Comparison of ENCODE assay signal across 9 cellular contexts in the genomic region with DNA sequence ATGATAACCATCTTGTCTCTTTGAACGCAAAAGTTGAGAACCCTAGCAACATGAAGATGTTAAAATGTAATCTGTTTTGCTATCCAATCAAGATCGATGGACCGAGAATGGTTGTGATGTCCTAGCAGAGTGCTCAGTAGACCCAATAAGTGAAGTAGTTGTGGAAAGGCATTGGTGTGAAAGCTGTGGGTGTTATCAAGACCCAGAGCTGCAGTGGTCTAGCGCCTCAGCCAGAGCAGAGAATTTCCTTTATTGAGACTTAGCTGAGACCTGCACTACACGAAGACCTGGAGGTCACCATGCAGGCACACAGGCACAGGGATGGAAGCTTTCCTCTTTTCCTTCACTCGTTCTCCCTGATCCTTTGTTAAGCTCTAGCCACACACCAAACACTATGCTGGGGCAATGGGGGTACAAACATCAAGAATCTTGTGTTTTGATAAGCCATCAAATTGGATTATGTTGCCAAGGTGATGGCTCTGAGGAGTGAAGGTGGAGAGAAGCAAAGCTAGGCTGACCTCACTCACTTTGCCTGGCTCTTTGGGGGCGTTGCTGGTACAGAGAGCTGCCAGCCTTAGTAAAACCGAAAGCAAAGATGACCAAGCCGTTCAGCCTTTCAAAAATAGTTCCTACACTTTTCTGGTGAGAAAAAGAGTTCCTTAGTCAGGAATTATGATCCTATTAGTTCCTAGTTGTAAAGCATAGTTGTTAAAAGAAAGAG. TPM values are rescaled to one million over a fixed set of nuclear protein-coding genes. Genes with fewer than 3 reads are reported as not detected.
DNase-seq lines count a peak whose midpoint lies in the region; ATAC-seq and TF ChIP-seq lines count a peak whose summit lies in the region.
"Had no signal": no experiment of that assay in that cellular context is flagged by ENCODE, and none has a peak within 500 bp of the region (broad histone marks: within the 10 kb centered on the region; RNA-seq: fewer than 3 reads in every experiment).

No MANE protein-coding gene starts in this region.

- peak overlapping the region; percentile 73 to 91 for H3K27ac Mint-ChIP-seq in natural killer cell
- H3K27ac Mint-ChIP-seq in GM23338: no peak overlapping the region
- no peak overlapping the region for H3K27ac Mint-ChIP-seq in T-helper 17 cell
- no peak overlapping the region for H3K27ac Mint-ChIP-seq in osteocyte (ENCODE audit: unreplicated experiment)

- no peaks in the 10 kb centered on the region; the same call in 1 of the 2 replicates for H3F3A ChIP-seq in GM23338 (replicated peaks; ENCODE audit: low read depth)

- DNase-seq in NCI-H2227 (lab: John Stamatoyannopoulos, UW; ENCODE audit: unreplicated experiment) (peak; percentile 17), natural killer cell (peak; percentile 37), GM23338 (ENCODE audit: low spot score) (no peak), T-helper 17 cell (no peak), activated gamma-delta T cell (lab: John Stamatoyannopoulos, UW) (no peak), osteocyte (ENCODE audit: extremely low spot score, unreplicated experiment) (no peak)

- H4K20me1 ChIP-seq in GM23338 (replicated peaks; ENCODE audit: insufficient read depth): no peaks in the 10 kb centered on the region

- H3K4me3 Mint-ChIP-seq in natural killer cell: peak overlapping the region; percentile 79
- H3K4me3 Mint-ChIP-seq in GM23338: no peak overlapping the region
- H3K4me3 Mint-ChIP-seq in T-helper 17 cell: no peak overlapping the region
- H3K4me3 Mint-ChIP-seq in osteocyte (ENCODE audit: unreplicated experiment): no peak overlapping the region

- intact Hi-C loops in natural killer cell (cut with micrococcal nuclease): loop anchor here (5.0 kb wide), 1 partner anchor 37 kb away; a partner anchor contains a TSS

- peaks cover 18% of the 10 kb centered on the region for H3K4me1 ChIP-seq in GM23338 (ENCODE audit: insufficient read depth)

- no peak overlapping the region for H2AFZ ChIP-seq in GM23338

- H3K9me2 ChIP-seq in GM23338 (ENCODE audit: insufficient read depth): no peaks in the 10 kb centered on the region; the same call in 1 of the 2 replicates

- TF ChIP-seq CTCF in natural killer cell (IDR thresholded peaks at IDR 0.05) (no peak), GM23338 (conservative IDR thresholded peaks at IDR 0.05; ENCODE audit: low read depth in 2 of 2) (no peak), osteocyte (IDR thresholded peaks at IDR 0.05) (no peak)

- no peaks in the 10 kb centered on the region for H3K27me3 ChIP-seq in GM23338 (ENCODE audit: insufficient read depth)

- ATAC-seq in GM18517 (IDR thresholded peaks at IDR 0.05; ENCODE audit: unreplicated experiment) (peak; percentile 82), GM21737 (IDR thresholded peaks at IDR 0.05; ENCODE audit: unreplicated experiment) (peak; percentile 86), natural killer cell (peak; percentile 87 to 93 (median 89)), GM23338 (no peak), T-helper 17 cell (no peak)

- no peaks in the 10 kb centered on the region for H3K9me3 ChIP-seq in T-helper 17 cell (ENCODE audit: control insufficient read depth, low read length, poor library complexity, severe bottlenecking)

- no peak overlapping the region for H3K4me3 ChIP-seq in GM23338

- no peak overlapping the region for H3K27ac ChIP-seq in GM23338 (ENCODE audit: low read depth)
- H3K27ac ChIP-seq: RWPE1 had no signal

- H3K79me2 ChIP-seq in GM23338 (replicated peaks; ENCODE audit: insufficient read depth): no peaks in the 10 kb centered on the region

- no peaks in the 10 kb centered on the region for H3K36me3 Mint-ChIP-seq in natural killer cell
- no peaks in the 10 kb centered on the region for H3K36me3 Mint-ChIP-seq in GM23338 (ENCODE audit: low read depth)
- H3K36me3 Mint-ChIP-seq in T-helper 17 cell (ENCODE audit: low read depth): no peaks in the 10 kb centered on the region
- H3K36me3 Mint-ChIP-seq in osteocyte (ENCODE audit: unreplicated experiment): no peaks in the 10 kb centered on the region

- no peak overlapping the region for H3K4me2 ChIP-seq in GM23338

- H3K27me3 Mint-ChIP-seq in natural killer cell (ENCODE audit: low read depth in 2 of 2) (no peaks in the 10 kb centered on the region), GM23338 (ENCODE audit: insufficient read depth, low read depth, poor library complexity) (peaks cover 1% of the 10 kb centered on the region), T-helper 17 cell (no peaks in the 10 kb centered on the region), osteocyte (ENCODE audit: unreplicated experiment) (peaks cover 2% of the 10 kb centered on the region)

- H3K4me1 Mint-ChIP-seq in natural killer cell (peaks cover 20 to 22% of the 10 kb centered on the region in 2 donors), GM23338 (peaks cover 23% of the 10 kb centered on the region), T-helper 17 cell (peaks cover 10% of the 10 kb centered on the region), osteocyte (ENCODE audit: unreplicated experiment) (no peaks in the 10 kb centered on the region)

- no peaks in the 10 kb centered on the region for H3K36me3 ChIP-seq in GM23338 (ENCODE audit: insufficient read depth)

- H3K9me3 Mint-ChIP-seq in natural killer cell: no peaks in the 10 kb centered on the region
- no peaks in the 10 kb centered on the region for H3K9me3 Mint-ChIP-seq in GM23338
- H3K9me3 Mint-ChIP-seq in osteocyte (ENCODE audit: unreplicated experiment): no peaks in the 10 kb centered on the region

TF ChIP-seq in GM23338, 12 proteins besides CTCF, POLR2A, EP300 and RAD21:
- TF ChIP-seq, protein P1, sequence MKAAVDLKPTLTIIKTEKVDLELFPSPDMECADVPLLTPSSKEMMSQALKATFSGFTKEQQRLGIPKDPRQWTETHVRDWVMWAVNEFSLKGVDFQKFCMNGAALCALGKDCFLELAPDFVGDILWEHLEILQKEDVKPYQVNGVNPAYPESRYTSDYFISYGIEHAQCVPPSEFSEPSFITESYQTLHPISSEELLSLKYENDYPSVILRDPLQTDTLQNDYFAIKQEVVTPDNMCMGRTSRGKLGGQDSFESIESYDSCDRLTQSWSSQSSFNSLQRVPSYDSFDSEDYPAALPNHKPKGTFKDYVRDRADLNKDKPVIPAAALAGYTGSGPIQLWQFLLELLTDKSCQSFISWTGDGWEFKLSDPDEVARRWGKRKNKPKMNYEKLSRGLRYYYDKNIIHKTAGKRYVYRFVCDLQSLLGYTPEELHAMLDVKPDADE (IDR thresholded peaks at IDR 0.05): no peak
- TF ChIP-seq CREB1 (CRISPR knock-in tag; IDR thresholded peaks at IDR 0.05; ENCODE audit: low read depth) (no peak), EZH2 (IDR thresholded peaks at IDR 0.05; ENCODE audit: low read depth, unreplicated experiment) (no peak), ZNF114 (CRISPR knock-in tag; IDR thresholded peaks at IDR 0.05) (no peak), NANOG (IDR thresholded peaks at IDR 0.05; ENCODE audit: borderline replicate concordance) (no peak), POLR2AphosphoS5 (IDR thresholded peaks at IDR 0.05; ENCODE audit: low read depth) (no peak), EZH2phosphoT487 (IDR thresholded peaks at IDR 0.05; ENCODE audit: unreplicated experiment) (no peak)
- TF ChIP-seq, protein P2, sequence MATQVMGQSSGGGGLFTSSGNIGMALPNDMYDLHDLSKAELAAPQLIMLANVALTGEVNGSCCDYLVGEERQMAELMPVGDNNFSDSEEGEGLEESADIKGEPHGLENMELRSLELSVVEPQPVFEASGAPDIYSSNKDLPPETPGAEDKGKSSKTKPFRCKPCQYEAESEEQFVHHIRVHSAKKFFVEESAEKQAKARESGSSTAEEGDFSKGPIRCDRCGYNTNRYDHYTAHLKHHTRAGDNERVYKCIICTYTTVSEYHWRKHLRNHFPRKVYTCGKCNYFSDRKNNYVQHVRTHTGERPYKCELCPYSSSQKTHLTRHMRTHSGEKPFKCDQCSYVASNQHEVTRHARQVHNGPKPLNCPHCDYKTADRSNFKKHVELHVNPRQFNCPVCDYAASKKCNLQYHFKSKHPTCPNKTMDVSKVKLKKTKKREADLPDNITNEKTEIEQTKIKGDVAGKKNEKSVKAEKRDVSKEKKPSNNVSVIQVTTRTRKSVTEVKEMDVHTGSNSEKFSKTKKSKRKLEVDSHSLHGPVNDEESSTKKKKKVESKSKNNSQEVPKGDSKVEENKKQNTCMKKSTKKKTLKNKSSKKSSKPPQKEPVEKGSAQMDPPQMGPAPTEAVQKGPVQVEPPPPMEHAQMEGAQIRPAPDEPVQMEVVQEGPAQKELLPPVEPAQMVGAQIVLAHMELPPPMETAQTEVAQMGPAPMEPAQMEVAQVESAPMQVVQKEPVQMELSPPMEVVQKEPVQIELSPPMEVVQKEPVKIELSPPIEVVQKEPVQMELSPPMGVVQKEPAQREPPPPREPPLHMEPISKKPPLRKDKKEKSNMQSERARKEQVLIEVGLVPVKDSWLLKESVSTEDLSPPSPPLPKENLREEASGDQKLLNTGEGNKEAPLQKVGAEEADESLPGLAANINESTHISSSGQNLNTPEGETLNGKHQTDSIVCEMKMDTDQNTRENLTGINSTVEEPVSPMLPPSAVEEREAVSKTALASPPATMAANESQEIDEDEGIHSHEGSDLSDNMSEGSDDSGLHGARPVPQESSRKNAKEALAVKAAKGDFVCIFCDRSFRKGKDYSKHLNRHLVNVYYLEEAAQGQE (IDR thresholded peaks at IDR 0.05; ENCODE audit: unreplicated experiment): no peak

RNA-seq across cellular contexts. Expression of a gene that starts 24.1 kb away (rescaled TPM):
- total RNA-seq in natural killer cell (10 to 100 TPM; 12.1 to 23.3 (median 18.2) TPM), T-helper 17 cell (10 to 100 TPM; 13.0 to 13.4 TPM), osteocyte (22.0 and 30.6 TPM in 2 replicates)
- total RNA-seq in GM23338 (2014; rRNA removed; shearing (Covaris generic)): 43.8 and 45.4 TPM in 2 replicates
- polyA plus RNA-seq in GM23338 (2016; fragmentation: Nextera tagmentation; extraction: Ambion mirVana): 19.2 and 21.0 TPM in 2 replicates

RNA-seq across cellular contexts. Expression of a gene that starts 35.7 kb away (rescaled TPM):
- total RNA-seq in natural killer cell (1 to 10 TPM; 2.5 to 3.3 (median 2.8) TPM), T-helper 17 cell (10 to 100 TPM in 1 of 2 donors, 1 to 10 TPM in 1; 3.2 to 22.5 TPM), osteocyte (3.4 and 3.7 TPM in 2 replicates)
- 4.6 and 12.2 TPM in 2 replicates for total RNA-seq in GM23338 (2014; rRNA removed; shearing (Covaris generic))
- polyA plus RNA-seq in GM23338 (2016; fragmentation: Nextera tagmentation; extraction: Ambion mirVana): 4.2 and 5.2 TPM in 2 replicates

Comparison
In these comparisons a context has a peak if more than half of its experiments do, and no peak if none do; other contexts are left out.
1. ATAC-seq: peak in GM18517 (single experiment), GM21737 (single experiment) and natural killer cell (3 of 3); none in GM23338 (single experiment) and T-helper 17 cell (single experiment).
2. DNase-seq: peak in NCI-H2227 (single experiment) and natural killer cell (single experiment); none in GM23338 (single experiment), T-helper 17 cell (0 of 3), activated gamma-delta T cell (single experiment) and osteocyte (single experiment).
3. H3K27ac Mint-ChIP-seq: peak in natural killer cell (2 of 2); none in GM23338 (single experiment), T-helper 17 cell (single experiment) and osteocyte (single experiment).